Comparison of ENCODE assay signal across 19 cellular contexts in the genomic region with DNA sequence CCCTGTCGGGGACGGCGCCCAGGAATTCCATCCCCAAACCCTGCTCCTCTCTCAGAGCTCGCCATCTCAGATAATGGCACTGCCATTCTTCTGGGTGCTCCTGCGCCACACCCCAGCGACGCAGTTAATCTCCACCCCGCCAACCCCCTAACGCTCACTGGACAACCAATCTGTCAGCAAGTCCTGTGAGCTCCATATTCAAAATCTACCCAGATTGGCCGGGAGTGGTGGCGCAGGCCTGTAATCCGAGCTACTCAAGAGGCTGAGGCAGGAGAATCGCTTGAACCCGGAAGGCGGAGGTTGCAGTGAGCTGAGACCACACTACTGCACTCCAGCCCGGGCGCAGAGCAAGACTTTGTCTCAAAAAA. TPM values are rescaled to one million over a fixed set of nuclear protein-coding genes. Genes with fewer than 3 reads are reported as not detected.
DNase-seq lines count a peak whose midpoint lies in the region; TF ChIP-seq lines count a peak whose summit lies in the region.
"Had no signal": no experiment of that assay in that cellular context is flagged by ENCODE, and none has a peak within 500 bp of the region (broad histone marks: within the 10 kb centered on the region; RNA-seq: fewer than 3 reads in every experiment).

No MANE protein-coding gene starts in this region.

- TF ChIP-seq CTCF in esophagus muscularis mucosa (IDR thresholded peaks at IDR 0.05) = no peak

- no peak for TF ChIP-seq POLR2A in esophagus muscularis mucosa (IDR thresholded peaks at IDR 0.05; ENCODE audit: low read depth)

- TF ChIP-seq EP300 in esophagus muscularis mucosa (IDR thresholded peaks at IDR 0.05) = no peak

- intact Hi-C loops in esophagus muscularis mucosa (cut with DNase I) = no loop called here

- no peak overlapping the region for H3K4me3 ChIP-seq in esophagus muscularis mucosa

- H3K4me1 ChIP-seq in esophagus muscularis mucosa = no peaks in the 10 kb centered on the region

- H3K27ac ChIP-seq in esophagus muscularis mucosa (replicated peaks in 1 of 4) = no peak overlapping the region
- H3K27ac ChIP-seq: 22Rv1, KMS-11 had no signal

- WGBS in esophagus muscularis mucosa = 68% methylated on average over 11 of the region's 17 CpGs

- peaks cover 0 to 45% (median 0%) of the 10 kb centered on the region in 4 donors for H3K27me3 ChIP-seq in esophagus muscularis mucosa

- peaks cover 0 to 9% (median 3%) of the 10 kb centered on the region in 4 donors for H3K9me3 ChIP-seq in esophagus muscularis mucosa

- no peaks in the 10 kb centered on the region for H3K36me3 ChIP-seq in esophagus muscularis mucosa

- DNase-seq in NCI-H2107 treated with DMSO at 0.1 percent for 48 hours (lab: John Stamatoyannopoulos, UW; ENCODE audit: unreplicated experiment) = peak; percentile 13
- DNase-seq in NCI-H2107 (lab: John Stamatoyannopoulos, UW) = no peak
- DNase-seq in NCI-H2029 (lab: John Stamatoyannopoulos, UW) = peak; percentile 85
- DNase-seq in esophagus muscularis mucosa (ENCODE audit: extremely low spot score) = peak; percentile 55
- DNase-seq in stromal cell of bone marrow (ENCODE audit: low read depth) = peak; percentile 28
- no peak for DNase-seq in hepatic stellate cell (ENCODE audit: low spot score)
- no peak for DNase-seq in HCEC 1CT
- no peak for DNase-seq in activated CD4-positive, CD25-positive, alpha-beta regulatory T cell treated with anti-CD3 and anti-CD28 coated beads, Interleukin-2, amount 50 U/mL, for 72 hours
- DNase-seq: COR-L47, DMS 273 treated with DMSO at 0.1 percent for 48 hours, HFFc6, NCI-H1417 treated with DMSO at 0.1 percent for 48 hours, NCI-H1930, NCI-H774, PC-3, RPMI8226, SHP77 treated with DMSO at 0.1 percent for 48 hours had no signal

RNA-seq across cellular contexts. Expression of a gene that starts 18.6 kb away (rescaled TPM):
- total RNA-seq in esophagus muscularis mucosa = 1 to 10 TPM; 2.1 to 8.1 (median 4.4) TPM

RNA-seq across cellular contexts. Expression of a gene that starts 55.1 kb away (rescaled TPM):
- 10 to 100 TPM; 68.9 to 91.4 (median 89.2) TPM for total RNA-seq in esophagus muscularis mucosa

Comparison
In these comparisons a context has a peak if more than half of its experiments do, and no peak if none do; other contexts are left out.
1. DNase-seq: peak in NCI-H2107 treated with DMSO at 0.1 percent for 48 hours (single experiment), NCI-H2029 (single experiment), esophagus muscularis mucosa (single experiment) and stromal cell of bone marrow (single experiment); none in NCI-H2107 (single experiment), hepatic stellate cell (single experiment), HCEC 1CT (single experiment) and activated CD4-positive, CD25-positive, alpha-beta regulatory T cell treated with anti-CD3 and anti-CD28 coated beads, Interleukin-2, amount 50 U/mL, for 72 hours (single experiment).